22 cellular contexts compared by ENCODE assay signal in the genomic region with DNA sequence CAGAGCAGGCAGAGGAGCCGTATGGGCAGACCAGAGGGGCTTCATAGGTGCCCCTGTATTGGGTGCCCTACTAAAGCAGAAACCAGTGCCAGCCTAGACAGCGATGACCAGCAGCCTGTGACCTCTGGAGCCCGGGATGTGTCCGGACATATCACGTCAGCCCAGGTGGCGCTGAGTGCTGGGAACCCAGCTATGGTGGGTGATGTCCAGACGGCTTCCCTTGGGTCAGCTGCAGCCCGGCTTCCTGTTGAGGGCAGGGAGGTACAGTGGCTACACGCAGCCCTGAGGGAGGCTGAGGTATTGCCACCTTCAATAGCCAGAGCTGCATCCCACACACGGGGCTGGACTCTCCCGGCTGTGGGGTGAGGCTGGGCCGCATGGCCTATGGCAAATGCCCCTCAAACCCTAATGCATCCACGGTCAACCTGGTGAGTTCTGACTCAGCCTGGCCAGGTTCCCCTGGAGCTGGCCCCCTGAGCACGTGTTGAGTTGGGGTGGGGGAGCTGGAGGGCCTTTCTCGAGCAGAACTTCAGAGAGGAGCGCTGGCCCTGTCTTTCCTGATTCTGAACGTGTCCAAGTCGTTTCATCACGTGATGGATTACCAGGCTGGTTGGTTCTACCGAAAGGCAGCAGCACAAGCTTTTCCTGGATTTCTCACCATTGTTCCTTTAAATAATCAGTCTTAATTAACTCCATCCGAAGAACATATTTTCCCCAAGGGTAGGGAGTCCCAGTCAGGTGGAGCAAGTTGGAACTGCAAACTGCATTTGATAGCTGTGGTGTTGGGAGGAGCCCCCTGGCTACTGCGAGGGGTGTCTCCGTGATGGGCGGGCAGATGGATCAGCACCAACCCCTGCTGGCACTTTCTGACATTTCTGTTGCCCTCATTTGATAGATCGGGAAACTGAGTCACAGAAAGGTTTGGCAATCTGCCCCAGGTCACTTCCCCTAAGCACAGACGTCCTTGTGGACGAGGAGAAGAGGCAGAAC. TPM values are rescaled to one million over a fixed set of nuclear protein-coding genes. Genes with fewer than 3 reads are reported as not detected.
A peak's percentile ranks its signal among the peaks of the same experiment; 100 is the strongest.
DNase-seq lines count a peak whose midpoint lies in the region; ATAC-seq and TF ChIP-seq lines count a peak whose summit lies in the region.
"Had no signal": no experiment of that assay in that cellular context is flagged by ENCODE, and none has a peak within 500 bp of the region (broad histone marks: within the 10 kb centered on the region; RNA-seq: fewer than 3 reads in every experiment).

No MANE protein-coding gene starts in this region.

- H2AK5ac ChIP-seq in mesenchymal stem cell (ENCODE audit: low read length, severe bottlenecking) = no peak overlapping the region

- H2BK120ac ChIP-seq in mesenchymal stem cell (ENCODE audit: low read depth, low read length) = no peak overlapping the region

- no peak overlapping the region for H3K18ac ChIP-seq in mesenchymal stem cell (ENCODE audit: low read depth in 1 of 2, low read length in 2 of 2)

- no peak overlapping the region for H3K14ac ChIP-seq in mesenchymal stem cell (ENCODE audit: low read length in 2 of 2)

- H3K9me3 ChIP-seq in endodermal cell (ENCODE audit: control insufficient read depth, low read length) (no peaks in the 10 kb centered on the region), mesenchymal stem cell (ENCODE audit: control insufficient read depth, low read length) (no peaks in the 10 kb centered on the region)
- H3K9me3 ChIP-seq: BE2C had no signal

- no peak overlapping the region for H2BK5ac ChIP-seq in mesenchymal stem cell (ENCODE audit: low read depth, low read length, poor library complexity, severe bottlenecking)

- H3K36me3 ChIP-seq in endodermal cell (ENCODE audit: control insufficient read depth, insufficient read depth, low read length) = no peaks in the 10 kb centered on the region
- no peaks in the 10 kb centered on the region for H3K36me3 ChIP-seq in mesenchymal stem cell (ENCODE audit: control insufficient read depth in 1 of 2, insufficient read depth in 2 of 2, low read depth in 1 of 2, low read length in 2 of 2)
- H3K36me3 ChIP-seq: BE2C had no signal

- H3K4me2 ChIP-seq in mesenchymal stem cell (ENCODE audit: low read length, poor library complexity, severe bottlenecking) = no peak overlapping the region
- H3K4me2 ChIP-seq: PC-9 had no signal

- no peak overlapping the region for H2AFZ ChIP-seq in mesenchymal stem cell (ENCODE audit: low read depth, low read length)
- H2AFZ ChIP-seq: GM23248, PC-9 had no signal

- H3K27me3 Mint-ChIP-seq in natural killer cell treated with Interleukin-12 subunit alpha and Interleukin-12 subunit beta and Interleukin-15 and Interleukin-18, amount 100 ng/mL, for 72 hours = peaks cover 12 to 13% of the 10 kb centered on the region in 2 donors
- H3K27me3 Mint-ChIP-seq in natural killer cell (ENCODE audit: low read depth in 2 of 2) = peaks cover 13 to 17% of the 10 kb centered on the region in 2 donors
- peaks cover 9% of the 10 kb centered on the region for H3K27me3 Mint-ChIP-seq in endodermal cell (ENCODE audit: insufficient read depth)

- H4K91ac ChIP-seq in mesenchymal stem cell (ENCODE audit: low read length) = no peak overlapping the region

- H3K79me1 ChIP-seq in mesenchymal stem cell (replicated peaks; ENCODE audit: low read length, poor library complexity, severe bottlenecking) = no peaks in the 10 kb centered on the region

- H3K4me1 ChIP-seq in endodermal cell (ENCODE audit: control insufficient read depth, insufficient read depth, low read length) (peaks cover 4% of the 10 kb centered on the region), mesenchymal stem cell (ENCODE audit: control insufficient read depth, insufficient read depth, low read depth, low read length) (peaks cover 29% of the 10 kb centered on the region)

- no peak for TF ChIP-seq CTCF in natural killer cell (IDR thresholded peaks at IDR 0.05)
- TF ChIP-seq CTCF in endodermal cell (conservative IDR thresholded peaks at IDR 0.05) = no peak

- H3K9ac ChIP-seq in endodermal cell (ENCODE audit: extremely low read depth, low read length, poor library complexity, severe bottlenecking) (no peak overlapping the region), mesenchymal stem cell (ENCODE audit: low read length) (no peak overlapping the region)
- H3K9ac ChIP-seq: GM23248 had no signal

- no peak overlapping the region for H3K27ac Mint-ChIP-seq in natural killer cell treated with Interleukin-12 subunit alpha and Interleukin-12 subunit beta and Interleukin-15 and Interleukin-18, amount 100 ng/mL, for 72 hours
- H3K27ac Mint-ChIP-seq in natural killer cell = no peak overlapping the region
- no peak overlapping the region for H3K27ac Mint-ChIP-seq in endodermal cell
- H3K27ac Mint-ChIP-seq: CD4-positive, CD25-positive, alpha-beta regulatory T cell had no signal

- H3K4me3 ChIP-seq in endodermal cell (ENCODE audit: low read length) = no peak overlapping the region
- no peak overlapping the region for H3K4me3 ChIP-seq in mesenchymal stem cell (ENCODE audit: insufficient read depth in 1 of 2, low read depth in 1 of 2, low read length in 2 of 2)
- H3K4me3 ChIP-seq: GM23248, PC-9 had no signal

- H3K36me3 Mint-ChIP-seq in natural killer cell treated with Interleukin-12 subunit alpha and Interleukin-12 subunit beta and Interleukin-15 and Interleukin-18, amount 100 ng/mL, for 72 hours = no peaks in the 10 kb centered on the region
- H3K36me3 Mint-ChIP-seq in natural killer cell (no peaks in the 10 kb centered on the region), endodermal cell (ENCODE audit: low read depth) (no peaks in the 10 kb centered on the region)

- H3K4me1 Mint-ChIP-seq in natural killer cell treated with Interleukin-12 subunit alpha and Interleukin-12 subunit beta and Interleukin-15 and Interleukin-18, amount 100 ng/mL, for 72 hours (ENCODE audit: low read depth in 2 of 2) = peaks cover 0 to 7% of the 10 kb centered on the region in 2 donors
- H3K4me1 Mint-ChIP-seq in natural killer cell = no peaks in the 10 kb centered on the region
- peaks cover 35% of the 10 kb centered on the region for H3K4me1 Mint-ChIP-seq in endodermal cell
- H3K4me1 Mint-ChIP-seq: CD4-positive, CD25-positive, alpha-beta regulatory T cell had no signal

- peak; percentile 59 for DNase-seq in natural killer cell treated with Interleukin-12 subunit alpha and Interleukin-12 subunit beta and Interleukin-15 and Interleukin-18, amount 100 ng/mL, for 72 hours (ENCODE audit: low spot score)
- DNase-seq in natural killer cell (no peak), endodermal cell (no peak), mesenchymal stem cell (no peak)
- DNase-seq: CD4-positive, CD25-positive, alpha-beta regulatory T cell; DMS 273 treated with DMSO at 0.1 percent for 48 hours; DND-41; GM23248; NCI-H1417 treated with DMSO at 0.1 percent for 48 hours; NCI-H187 treated with DMSO at 0.1 percent for 48 hours; NCI-H226; NCI-H524 treated with DMSO at 0.1 percent for 48 hours; PC-9 had no signal

- no peak overlapping the region for H3K4ac ChIP-seq in mesenchymal stem cell (ENCODE audit: low read depth in 1 of 2, low read length in 2 of 2)

- 92 to 93% methylated on average over 27 of the region's 27 CpGs for WGBS in endodermal cell (ENCODE audit: insufficient coverage in 1 of 2, insufficient read length in 1 of 2), 2 experiments
- WGBS in mesenchymal stem cell = 87% methylated on average over 27 of the region's 27 CpGs

- ATAC-seq in natural killer cell treated with Interleukin-12 subunit alpha and Interleukin-12 subunit beta and Interleukin-15 and Interleukin-18, amount 100 ng/mL, for 72 hours = no peak
- ATAC-seq in natural killer cell (no peak), HG03097 (IDR thresholded peaks at IDR 0.05; ENCODE audit: low FRiP score, unreplicated experiment) (no peak), HG03196 (IDR thresholded peaks at IDR 0.05; ENCODE audit: unreplicated experiment) (no peak), GM19395 (IDR thresholded peaks at IDR 0.05; ENCODE audit: unreplicated experiment) (no peak)
- ATAC-seq in activated CD4-positive, CD25-positive, alpha-beta regulatory T cell treated with anti-CD3 and anti-CD28 coated beads, Interleukin-2, amount 50 U/mL, for 24 hours = no peak
- ATAC-seq: HCT116 had no signal

- no peak overlapping the region for H4K8ac ChIP-seq in mesenchymal stem cell (ENCODE audit: low read length)

- H2BK12ac ChIP-seq in mesenchymal stem cell (ENCODE audit: low read length in 2 of 2) = no peak overlapping the region

- peak overlapping the region; percentile 19 for H2BK15ac ChIP-seq in mesenchymal stem cell (ENCODE audit: low read depth, poor library complexity, severe bottlenecking)

- H3K4me3 Mint-ChIP-seq in natural killer cell treated with Interleukin-12 subunit alpha and Interleukin-12 subunit beta and Interleukin-15 and Interleukin-18, amount 100 ng/mL, for 72 hours = no peak overlapping the region
- H3K4me3 Mint-ChIP-seq in natural killer cell = no peak overlapping the region
- H3K4me3 Mint-ChIP-seq in endodermal cell = no peak overlapping the region
- H3K4me3 Mint-ChIP-seq: CD4-positive, CD25-positive, alpha-beta regulatory T cell had no signal

- no peaks in the 10 kb centered on the region for H3K9me3 Mint-ChIP-seq in natural killer cell treated with Interleukin-12 subunit alpha and Interleukin-12 subunit beta and Interleukin-15 and Interleukin-18, amount 100 ng/mL, for 72 hours
- H3K9me3 Mint-ChIP-seq in natural killer cell (no peaks in the 10 kb centered on the region), endodermal cell (no peaks in the 10 kb centered on the region)

- no peak overlapping the region for H3K23ac ChIP-seq in mesenchymal stem cell (ENCODE audit: low read length in 2 of 2)

- H3K27ac ChIP-seq in endodermal cell (ENCODE audit: low read depth, low read length) = peak overlapping the region; percentile 82
- H3K27ac ChIP-seq in mesenchymal stem cell (ENCODE audit: low read length, poor library complexity, severe bottlenecking) = no peak overlapping the region
- H3K27ac ChIP-seq: GM23248, PC-9 had no signal

- intact Hi-C loops in natural killer cell (cut with micrococcal nuclease) = no loop called here

- H3K27me3 ChIP-seq in endodermal cell (ENCODE audit: control insufficient read depth, insufficient read depth, low read length, poor library complexity, severe bottlenecking) (peaks cover 2% of the 10 kb centered on the region), mesenchymal stem cell (ENCODE audit: control insufficient read depth in 1 of 2, insufficient read depth in 1 of 2, low read length in 2 of 2) (peaks cover 29 to 74% of the 10 kb centered on the region in 2 experiments)
- H3K27me3 ChIP-seq: BE2C had no signal

RNA-seq across cellular contexts. Expression of a gene that starts 7.1 kb away (rescaled TPM):
- not detected for total RNA-seq in natural killer cell treated with Interleukin-12 subunit alpha and Interleukin-12 subunit beta and Interleukin-15 and Interleukin-18, amount 100 ng/mL, for 72 hours
- total RNA-seq in natural killer cell (not detected), endodermal cell (1 to 10 TPM; 2.4 to 4.5 TPM)
- 9.6 TPM for polyA plus RNA-seq in endodermal cell (2013, experiment 1 of 2)
- polyA plus RNA-seq in endodermal cell (2013, experiment 2 of 2) = 8.4 TPM
- not detected for polyA plus RNA-seq in mesenchymal stem cell (2013, experiment 1 of 2)
- not detected for polyA plus RNA-seq in mesenchymal stem cell (2013, experiment 2 of 2)
- total RNA-seq: CD4-positive, CD25-positive, alpha-beta regulatory T cell; GM23248; M059J; PC-9 had no signal
- polyA plus RNA-seq: GM23248 had no signal

RNA-seq across cellular contexts. Expression of a gene that starts 49.8 kb away (rescaled TPM):
- not detected for total RNA-seq in natural killer cell treated with Interleukin-12 subunit alpha and Interleukin-12 subunit beta and Interleukin-15 and Interleukin-18, amount 100 ng/mL, for 72 hours
- not detected for total RNA-seq in natural killer cell
- not detected for total RNA-seq in endodermal cell
- polyA plus RNA-seq in endodermal cell (2013, experiment 1 of 2) = not detected
- polyA plus RNA-seq in endodermal cell (2013, experiment 2 of 2) = not detected
- not detected for polyA plus RNA-seq in mesenchymal stem cell (2013, experiment 1 of 2)
- polyA plus RNA-seq in mesenchymal stem cell (2013, experiment 2 of 2) = not detected
- total RNA-seq: CD4-positive, CD25-positive, alpha-beta regulatory T cell; G401; GM23248; M059J; PC-9; SK-MEL-5 had no signal
- polyA plus RNA-seq: CD4-positive, CD25-positive, alpha-beta regulatory T cell; GM23248 had no signal
